Comparison of ENCODE assay signal across 27 cellular contexts in the genomic region with DNA sequence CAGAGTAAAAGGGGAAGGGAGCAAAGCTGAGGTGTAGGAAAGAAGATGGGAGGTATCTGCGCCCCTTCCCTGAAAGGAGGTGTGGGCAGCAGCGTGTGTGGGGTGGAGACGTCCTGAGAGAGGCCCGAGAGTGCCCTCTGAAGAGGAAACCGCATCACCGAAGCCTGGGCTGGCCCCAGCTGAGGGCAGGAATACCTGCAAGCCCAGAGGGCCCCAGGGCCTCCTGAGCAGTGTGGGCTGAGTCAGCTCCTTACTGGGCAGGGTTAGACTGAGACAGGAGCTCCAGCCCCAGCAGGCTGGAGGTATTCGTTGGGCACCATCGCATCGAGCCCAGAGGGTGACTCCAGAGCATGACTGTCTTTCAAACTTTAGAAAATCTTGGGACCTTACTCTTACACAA.
DNase-seq lines count a peak whose midpoint lies in the region; ATAC-seq, FAIRE-seq and TF ChIP-seq lines count a peak whose summit lies in the region.
"Had no signal": no experiment of that assay in that cellular context is flagged by ENCODE, and none has a peak within 500 bp of the region (broad histone marks: within the 10 kb centered on the region; RNA-seq: fewer than 3 reads in every experiment).

No MANE protein-coding gene starts in this region.

- POLR2A ChIA-PET in HCT116 (lab: Charles Lee): no interaction called here

- no peaks in the 10 kb centered on the region for H3K79me2 ChIP-seq in HCT116 (ENCODE audit: insufficient read depth, low read length)

- no peak overlapping the region for H2AK5ac ChIP-seq in mesenchymal stem cell (ENCODE audit: low read length, severe bottlenecking)

- H3K27me3 ChIP-seq in HCT116 (ENCODE audit: insufficient read depth, low read length): no peaks in the 10 kb centered on the region
- no peaks in the 10 kb centered on the region for H3K27me3 ChIP-seq in bronchial epithelial cell (ENCODE audit: control insufficient read depth, insufficient read depth, low read length)
- peaks cover 0 to 2% of the 10 kb centered on the region in 2 experiments for H3K27me3 ChIP-seq in mesenchymal stem cell (ENCODE audit: control insufficient read depth in 1 of 2, insufficient read depth in 1 of 2, low read length in 2 of 2)
- peaks cover 3% of the 10 kb centered on the region for H3K27me3 ChIP-seq in effector memory CD4-positive, alpha-beta T cell (replicated peaks; ENCODE audit: control insufficient read depth, insufficient read depth, low read length, poor library complexity, severe bottlenecking)

- H3K36me3 ChIP-seq in HCT116 (ENCODE audit: control insufficient read depth in 1 of 2, insufficient read depth in 2 of 2, low read length in 2 of 2): no peaks in the 10 kb centered on the region
- no peaks in the 10 kb centered on the region for H3K36me3 ChIP-seq in bronchial epithelial cell (ENCODE audit: control insufficient read depth, insufficient read depth, low read length)
- H3K36me3 ChIP-seq in mesenchymal stem cell (ENCODE audit: control insufficient read depth in 1 of 2, insufficient read depth in 2 of 2, low read depth in 1 of 2, low read length in 2 of 2): no peaks in the 10 kb centered on the region
- H3K36me3 ChIP-seq in effector memory CD4-positive, alpha-beta T cell (ENCODE audit: control insufficient read depth, insufficient read depth, low read length): no peaks in the 10 kb centered on the region

- no peak overlapping the region for H4K91ac ChIP-seq in mesenchymal stem cell (ENCODE audit: low read length)

- peak; percentile 30; the same call in 1 of the 2 replicates for TF ChIP-seq RAD21 in HCT116 (IDR thresholded peaks at IDR 0.05; ENCODE audit: low read depth)

- H3K14ac ChIP-seq in mesenchymal stem cell (ENCODE audit: low read length in 2 of 2): no peak overlapping the region

- TF ChIP-seq POLR2A in HCT116 (IDR thresholded peaks at IDR 0.05; ENCODE audit: borderline replicate concordance, extremely low read depth, insufficient read depth, insufficient read length): no peak

- H2BK12ac ChIP-seq in mesenchymal stem cell (ENCODE audit: low read length in 2 of 2): no peak overlapping the region

- H3K18ac ChIP-seq in mesenchymal stem cell (ENCODE audit: low read depth in 1 of 2, low read length in 2 of 2): peak overlapping the region in 1 of 2 experiments; percentile 56

- peak; percentile 32 for DNase-seq in 8988T
- no peak for DNase-seq in HCT116 (ENCODE audit: low read depth, low spot score)
- peak; percentile 38 for DNase-seq in bronchial epithelial cell (ENCODE audit: low read depth)
- no peak for DNase-seq in mesenchymal stem cell
- DNase-seq in effector memory CD4-positive, alpha-beta T cell: no peak
- DNase-seq in OCI-M1 (lab: John Stamatoyannopoulos, UW): no peak
- DNase-seq in SKM-1 treated with dmso at 0.1 percent for 144 hours (lab: John Stamatoyannopoulos, UW; ENCODE audit: unreplicated experiment): no peak
- DNase-seq: activated B cell treated with CpG ODN at 0.5 μM for 24 hours; activated CD4-positive, alpha-beta T cell treated with anti-CD3 and anti-CD28 coated beads, Interleukin-2, amount 50 U/mL, for 1 hour; activated effector memory CD4-positive, alpha-beta T cell treated with Interleukin-2 at 50 U/mL for 16 hours; activated T-cell treated with anti-CD3 and anti-CD28 coated beads, Interleukin-2, amount 50 U/mL, for 1 hour; CD4-positive, CD25-positive, alpha-beta regulatory T cell; erythroblast; naive thymus-derived CD4-positive, alpha-beta T cell; NCI-H1436 treated with DMSO at 0.1 percent for 48 hours; nucleus accumbens; psoas muscle; RPMI8226; stimulated activated CD4-positive, alpha-beta T cell treated with anti-CD3 and anti-CD28 coated beads, Interleukin-4, amount 100 ng/mL, for 1 hour; T-helper 1 cell had no signal

- H3K79me1 ChIP-seq in mesenchymal stem cell (replicated peaks; ENCODE audit: low read length, poor library complexity, severe bottlenecking): no peaks in the 10 kb centered on the region

- FAIRE-seq in bronchial epithelial cell (lab: Jason Lieb, UNC): no peak
- FAIRE-seq: A549, colon, H54, keratinocyte had no signal

- no peaks in the 10 kb centered on the region for H4K20me1 ChIP-seq in HCT116 (ENCODE audit: insufficient read depth)

- H3K4me2 ChIP-seq in HCT116 (ENCODE audit: low read length) (peak overlapping the region; percentile 43), mesenchymal stem cell (ENCODE audit: low read length, poor library complexity, severe bottlenecking) (no peak overlapping the region)
- H3K4me2 ChIP-seq: A549 had no signal

- RAD21 ChIA-PET in HCT116 (lab: Charles Lee; ENCODE audit: low non-redundant PET in 1 of 2, low total read pairs in 2 of 2, uncharacterized antibody in 2 of 2, unreplicated experiment in 2 of 2): no interaction called here

- 83% methylated on average over 7 of the region's 9 CpGs for WGBS in mesenchymal stem cell

- H2AFZ ChIP-seq in HCT116 (ENCODE audit: low read depth, low read length, poor library complexity, severe bottlenecking): no peak overlapping the region
- no peak overlapping the region for H2AFZ ChIP-seq in mesenchymal stem cell (ENCODE audit: low read depth, low read length)

- H3K4ac ChIP-seq in mesenchymal stem cell (ENCODE audit: low read depth in 1 of 2, low read length in 2 of 2): no peak overlapping the region

- no peak overlapping the region for H4K8ac ChIP-seq in mesenchymal stem cell (ENCODE audit: low read length)

- H3K4me3 ChIP-seq in HCT116 (replicated peaks in 1 of 2; ENCODE audit: low read depth in 1 of 2, low read length in 2 of 2) (no peak overlapping the region), bronchial epithelial cell (ENCODE audit: low read depth, low read length) (no peak overlapping the region), mesenchymal stem cell (ENCODE audit: insufficient read depth in 1 of 2, low read depth in 1 of 2, low read length in 2 of 2) (no peak overlapping the region)
- no peak overlapping the region for H3K4me3 ChIP-seq in effector memory CD4-positive, alpha-beta T cell (ENCODE audit: insufficient read depth, low read depth, low read length, poor library complexity, severe bottlenecking)
- H3K4me3 ChIP-seq: A549, psoas muscle had no signal

- peak overlapping the region; percentile 78 for H2BK15ac ChIP-seq in mesenchymal stem cell (ENCODE audit: low read depth, poor library complexity, severe bottlenecking)

- H3K23ac ChIP-seq in mesenchymal stem cell (ENCODE audit: low read length in 2 of 2): no peak overlapping the region

- CTCF ChIA-PET in HCT116 (lab: Charles Lee): no interaction called here

- no peaks in the 10 kb centered on the region for H3K9me3 ChIP-seq in HCT116 (ENCODE audit: control insufficient read depth in 1 of 2, insufficient read depth in 1 of 2, low read depth in 1 of 2, low read length in 2 of 2)
- no peaks in the 10 kb centered on the region for H3K9me3 ChIP-seq in mesenchymal stem cell (ENCODE audit: control insufficient read depth, low read length)
- no peaks in the 10 kb centered on the region for H3K9me3 ChIP-seq in effector memory CD4-positive, alpha-beta T cell (ENCODE audit: control insufficient read depth, low read length)
- H3K9me3 ChIP-seq: A549, psoas muscle had no signal

- no peak overlapping the region for H3K27ac ChIP-seq in HCT116 (ENCODE audit: low read depth, low read length)
- no peak overlapping the region for H3K27ac ChIP-seq in mesenchymal stem cell (ENCODE audit: low read length, poor library complexity, severe bottlenecking)
- no peak overlapping the region for H3K27ac ChIP-seq in effector memory CD4-positive, alpha-beta T cell (ENCODE audit: insufficient read depth, low read length, poor library complexity, severe bottlenecking)
- H3K27ac ChIP-seq: A549, psoas muscle had no signal

- no peak overlapping the region for H2BK120ac ChIP-seq in mesenchymal stem cell (ENCODE audit: low read depth, low read length)

- no TSS peak for BruUV-seq in HCT116 (replicated peaks; lab: Mats Ljungman, UMichigan)

- H3K4me1 ChIP-seq in HCT116 (ENCODE audit: control insufficient read depth in 1 of 2, insufficient read depth in 2 of 2, low read length in 2 of 2) (peaks cover 16 to 38% of the 10 kb centered on the region in 2 experiments), mesenchymal stem cell (ENCODE audit: control insufficient read depth, insufficient read depth, low read depth, low read length) (peaks cover 28% of the 10 kb centered on the region)
- no peaks in the 10 kb centered on the region for H3K4me1 ChIP-seq in effector memory CD4-positive, alpha-beta T cell (ENCODE audit: control insufficient read depth, insufficient read depth, low read length, poor library complexity, severe bottlenecking)
- H3K4me1 ChIP-seq: A549, psoas muscle had no signal

- ATAC-seq in HCT116: peak; percentile 73
- ATAC-seq in GM19324 (IDR thresholded peaks at IDR 0.05; ENCODE audit: low FRiP score, unreplicated experiment): no peak
- ATAC-seq: A549; activated naive CD4-positive, alpha-beta T cell treated with anti-CD3 and anti-CD28 coated beads, Interleukin-2, amount 50 U/mL, for 72 hours; naive thymus-derived CD4-positive, alpha-beta T cell; psoas muscle; sciatic nerve had no signal

- no peak overlapping the region for H3K9ac ChIP-seq in HCT116 (ENCODE audit: low read length)
- H3K9ac ChIP-seq in mesenchymal stem cell (ENCODE audit: low read length): no peak overlapping the region

- TF ChIP-seq CTCF in HCT116 (IDR thresholded peaks at IDR 0.05 in 2 of 3, conservative IDR thresholded peaks at IDR 0.05 in 1 of 3; ENCODE audit: borderline replicate concordance in 1 of 3, insufficient read depth in 1 of 3, low read depth in 2 of 3, low read length in 2 of 3) (no peak), bronchial epithelial cell (IDR thresholded peaks at IDR 0.05; ENCODE audit: insufficient read depth, low read length, severe bottlenecking) (no peak)

- H3K9me2 ChIP-seq in HCT116 (ENCODE audit: insufficient read depth): no peaks in the 10 kb centered on the region

- intact Hi-C loops in HCT116 (cut with micrococcal nuclease): no loop called here

- H2BK5ac ChIP-seq in mesenchymal stem cell (ENCODE audit: low read depth, low read length, poor library complexity, severe bottlenecking): no peak overlapping the region

TF ChIP-seq in HCT116, 20 proteins besides CTCF, POLR2A, EP300 and RAD21 (continues in another document):
- TF ChIP-seq SP1 (IDR thresholded peaks at IDR 0.05; ENCODE audit: low read depth) (no peak), CBX3 (IDR thresholded peaks at IDR 0.05; ENCODE audit: low read depth) (no peak; the same call in 1 of the 2 replicates), SRF (IDR thresholded peaks at IDR 0.05; ENCODE audit: low read depth) (no peak), FOSL1 (IDR thresholded peaks at IDR 0.05; ENCODE audit: low read depth) (0 out of 2 replicates have a peak, but pooled peaks have one; percentile 16), CEBPB (IDR thresholded peaks at IDR 0.05; ENCODE audit: low read depth) (no peak)
- TF ChIP-seq, protein P1, sequence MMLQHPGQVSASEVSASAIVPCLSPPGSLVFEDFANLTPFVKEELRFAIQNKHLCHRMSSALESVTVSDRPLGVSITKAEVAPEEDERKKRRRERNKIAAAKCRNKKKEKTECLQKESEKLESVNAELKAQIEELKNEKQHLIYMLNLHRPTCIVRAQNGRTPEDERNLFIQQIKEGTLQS (IDR thresholded peaks at IDR 0.05): no peak

Comparison
In these comparisons a context has a peak if more than half of its experiments do, and no peak if none do; other contexts are left out.
1. DNase-seq: peak in 8988T (single experiment) and bronchial epithelial cell (single experiment); none in HCT116 (single experiment), mesenchymal stem cell (single experiment), effector memory CD4-positive, alpha-beta T cell (0 of 3), OCI-M1 (single experiment) and SKM-1 treated with dmso at 0.1 percent for 144 hours (single experiment).